In genomic region chrX:10986616-10987015, GRCh38 we compare ENCODE assay signal across 31 cellular contexts.
"Had no signal": no experiment of that assay in that cellular context is flagged by ENCODE, and none has a peak within 500 bp of the region (broad histone marks: within the 10 kb centered on the region; RNA-seq: fewer than 3 reads in every experiment).

No MANE protein-coding gene starts in this region.

- H3K4me1 Mint-ChIP-seq: activated CD4-positive, alpha-beta T cell treated with anti-CD3 and anti-CD28 coated beads, Interleukin-2, amount 10 ng/mL, durations not matched to agents 24 days and 14 days; activated naive CD4-positive, alpha-beta T cell treated with anti-CD3 and anti-CD28 coated beads, Interleukin-2, amount 10 ng/mL, durations not matched to agents 7 days and 5 days; activated naive CD8-positive, alpha-beta T cell treated with anti-CD3 and anti-CD28 coated beads, Interleukin-2, amount 10 ng/mL, durations not matched to agents 7 days and 5 days; central memory CD8-positive, alpha-beta T cell; immature natural killer cell; naive thymus-derived CD8-positive, alpha-beta T cell; T-helper 17 cell had no signal

- H3K36me3 Mint-ChIP-seq: activated CD4-positive, alpha-beta memory T cell treated with anti-CD3 and anti-CD28 coated beads for 36 hours; activated naive CD4-positive, alpha-beta T cell treated with anti-CD3 and anti-CD28 coated beads, Interleukin-2, amount 10 ng/mL, durations not matched to agents 7 days and 5 days; activated naive CD8-positive, alpha-beta T cell treated with anti-CD3 and anti-CD28 coated beads, Interleukin-2, amount 10 ng/mL, durations not matched to agents 7 days and 5 days; immature natural killer cell had no signal

- H3K27ac Mint-ChIP-seq: activated CD4-positive, alpha-beta memory T cell treated with anti-CD3 and anti-CD28 coated beads for 36 hours; activated CD4-positive, alpha-beta T cell treated with anti-CD3 and anti-CD28 coated beads, Interleukin-2, amount 10 ng/mL, durations not matched to agents 24 days and 14 days; activated naive CD4-positive, alpha-beta T cell treated with anti-CD3 and anti-CD28 coated beads, Interleukin-2, amount 10 ng/mL, durations not matched to agents 7 days and 5 days; activated naive CD8-positive, alpha-beta T cell treated with anti-CD3 and anti-CD28 coated beads, Interleukin-2, amount 10 ng/mL, durations not matched to agents 7 days and 5 days; activated T-cell treated with anti-CD3 and anti-CD28 coated beads, Interleukin-2, amount 50 U/mL, for 24 hours; immature natural killer cell; naive thymus-derived CD8-positive, alpha-beta T cell; T-helper 17 cell had no signal

- ATAC-seq: activated CD4-positive, CD25-positive, alpha-beta regulatory T cell treated with anti-CD3 and anti-CD28 coated beads, Interleukin-2, amount 50 U/mL, for 24 hours; heart left ventricle; left colon; naive thymus-derived CD8-positive, alpha-beta T cell; psoas muscle; T-helper 17 cell had no signal

- H3K27me3 Mint-ChIP-seq: activated CD4-positive, alpha-beta memory T cell treated with anti-CD3 and anti-CD28 coated beads for 36 hours; activated CD4-positive, alpha-beta T cell treated with anti-CD3 and anti-CD28 coated beads, Interleukin-2, amount 10 ng/mL, durations not matched to agents 24 days and 14 days; activated naive CD4-positive, alpha-beta T cell treated with anti-CD3 and anti-CD28 coated beads, Interleukin-2, amount 10 ng/mL, durations not matched to agents 7 days and 5 days; activated naive CD8-positive, alpha-beta T cell treated with anti-CD3 and anti-CD28 coated beads, Interleukin-2, amount 10 ng/mL, durations not matched to agents 7 days and 5 days; central memory CD8-positive, alpha-beta T cell; naive thymus-derived CD8-positive, alpha-beta T cell; T-helper 17 cell had no signal

- H3K9me3 Mint-ChIP-seq: activated CD4-positive, alpha-beta memory T cell treated with anti-CD3 and anti-CD28 coated beads for 36 hours; activated naive CD4-positive, alpha-beta T cell treated with anti-CD3 and anti-CD28 coated beads, Interleukin-2, amount 10 ng/mL, durations not matched to agents 7 days and 5 days; activated naive CD8-positive, alpha-beta T cell treated with anti-CD3 and anti-CD28 coated beads, Interleukin-2, amount 10 ng/mL, durations not matched to agents 7 days and 5 days; activated T-cell treated with anti-CD3 and anti-CD28 coated beads, Interleukin-2, amount 50 U/mL, for 24 hours had no signal

- DNase-seq: activated CD4-positive, alpha-beta memory T cell treated with anti-CD3 and anti-CD28 coated beads for 36 hours; activated CD4-positive, alpha-beta T cell treated with anti-CD3 and anti-CD28 coated beads, Interleukin-2, amount 10 ng/mL, durations not matched to agents 24 days and 14 days; activated CD8-positive, alpha-beta memory T cell treated with anti-CD3 and anti-CD28 coated beads, Interleukin-2, amount 50 U/mL, for 48 hours; activated gamma-delta T cell; activated naive CD4-positive, alpha-beta T cell treated with anti-CD3 and anti-CD28 coated beads, Interleukin-2, amount 10 ng/mL, durations not matched to agents 7 days and 5 days; activated naive CD8-positive, alpha-beta T cell treated with anti-CD3 and anti-CD28 coated beads, Interleukin-2, amount 10 ng/mL, durations not matched to agents 7 days and 5 days; activated T-cell treated with anti-CD3 and anti-CD28 coated beads, Interleukin-2, amount 50 U/mL, for 24 hours; amniotic stem cell; dermis blood vessel endothelial cell; effector CD8-positive, alpha-beta T cell; esophagus squamous epithelium; foreskin fibroblast; heart left ventricle; hypothalamus; immature natural killer cell; kidney; left colon; mammary epithelial cell; midbrain; naive thymus-derived CD8-positive, alpha-beta T cell; nucleus accumbens; psoas muscle; stimulated activated CD4-positive, alpha-beta T cell treated with anti-CD3 and anti-CD28 coated beads, Interleukin-15, amount 100 ng/mL, for 24 hours; stimulated activated CD4-positive, alpha-beta T cell treated with anti-CD3 and anti-CD28 coated beads, Interleukin-2, amount 100 ng/mL, for 24 hours; stimulated activated naive CD4-positive, alpha-beta T cell; T-helper 17 cell; T1000; WERI-Rb-1 had no signal

- H3K4me3 Mint-ChIP-seq: activated CD4-positive, alpha-beta memory T cell treated with anti-CD3 and anti-CD28 coated beads for 36 hours; activated CD4-positive, alpha-beta T cell treated with anti-CD3 and anti-CD28 coated beads, Interleukin-2, amount 10 ng/mL, durations not matched to agents 24 days and 14 days; activated naive CD4-positive, alpha-beta T cell treated with anti-CD3 and anti-CD28 coated beads, Interleukin-2, amount 10 ng/mL, durations not matched to agents 7 days and 5 days; activated naive CD8-positive, alpha-beta T cell treated with anti-CD3 and anti-CD28 coated beads, Interleukin-2, amount 10 ng/mL, durations not matched to agents 7 days and 5 days; activated T-cell treated with anti-CD3 and anti-CD28 coated beads, Interleukin-2, amount 50 U/mL, for 24 hours; central memory CD8-positive, alpha-beta T cell; immature natural killer cell; naive thymus-derived CD8-positive, alpha-beta T cell; neural crest cell; T-helper 17 cell had no signal
